Comparison of ENCODE assay signal across 16 cellular contexts in genomic region chr12:85804663-85805062, GRCh38. TPM values are rescaled to one million over a fixed set of nuclear protein-coding genes. Genes with fewer than 3 reads are reported as not detected.
DNase-seq lines count a peak whose midpoint lies in the region; ATAC-seq and TF ChIP-seq lines count a peak whose summit lies in the region.
"Had no signal": no experiment of that assay in that cellular context is flagged by ENCODE, and none has a peak within 500 bp of the region (broad histone marks: within the 10 kb centered on the region; RNA-seq: fewer than 3 reads in every experiment).

No MANE protein-coding gene starts in this region.

- H3K9me3 Mint-ChIP-seq in CD14-positive monocyte, result peaks cover 0 to 4% (median 0%) of the 10 kb centered on the region in 7 donors
- H3K9me3 Mint-ChIP-seq: activated CD4-positive, alpha-beta T cell treated with anti-CD3 and anti-CD28 coated beads, Interleukin-2, amount 10 ng/mL, durations not matched to agents 24 days and 14 days; stimulated activated naive CD8-positive, alpha-beta T cell treated with anti-CD3 and anti-CD28 coated beads, Interleukin-15, Interleukin-2, amounts not matched to agents 100 ng/mL and 50 ng/mL, for 24 hours had no signal

- H3K4me3 Mint-ChIP-seq in CD14-positive monocyte, result no peak overlapping the region
- H3K4me3 Mint-ChIP-seq: activated CD4-positive, alpha-beta T cell treated with anti-CD3 and anti-CD28 coated beads, Interleukin-2, amount 10 ng/mL, durations not matched to agents 24 days and 14 days; CD4-positive, CD25-positive, alpha-beta regulatory T cell; stimulated activated naive CD8-positive, alpha-beta T cell treated with anti-CD3 and anti-CD28 coated beads, Interleukin-15, Interleukin-2, amounts not matched to agents 100 ng/mL and 50 ng/mL, for 24 hours had no signal

- H3K36me3 ChIP-seq in esophagus squamous epithelium, result peaks cover 0 to 9% (median 0%) of the 10 kb centered on the region in 3 donors
- no peaks in the 10 kb centered on the region for H3K36me3 ChIP-seq in skeletal muscle satellite cell (ENCODE audit: insufficient read depth, low read length)
- H3K36me3 ChIP-seq in HAP-1 (replicated peaks), result no peaks in the 10 kb centered on the region
- H3K36me3 ChIP-seq: right atrium auricular region had no signal

- no peak overlapping the region for H3K27ac Mint-ChIP-seq in CD14-positive monocyte
- H3K27ac Mint-ChIP-seq: activated CD4-positive, alpha-beta T cell treated with anti-CD3 and anti-CD28 coated beads, Interleukin-2, amount 10 ng/mL, durations not matched to agents 24 days and 14 days; CD4-positive, CD25-positive, alpha-beta regulatory T cell; stimulated activated naive CD8-positive, alpha-beta T cell treated with anti-CD3 and anti-CD28 coated beads, Interleukin-15, Interleukin-2, amounts not matched to agents 100 ng/mL and 50 ng/mL, for 24 hours had no signal

- H3K4me1 ChIP-seq in esophagus squamous epithelium (peaks cover 0 to 37% (median 14%) of the 10 kb centered on the region in 3 donors), skeletal muscle satellite cell (ENCODE audit: control insufficient read depth, insufficient read depth, low read length) (peaks cover 35% of the 10 kb centered on the region), HAP-1 (no peaks in the 10 kb centered on the region)
- H3K4me1 ChIP-seq: right atrium auricular region had no signal

- no peaks in the 10 kb centered on the region for H3K27me3 Mint-ChIP-seq in CD14-positive monocyte (ENCODE audit: low read depth in 3 of 3)
- H3K27me3 Mint-ChIP-seq: activated CD4-positive, alpha-beta T cell treated with anti-CD3 and anti-CD28 coated beads, Interleukin-2, amount 10 ng/mL, durations not matched to agents 24 days and 14 days; CD4-positive, CD25-positive, alpha-beta regulatory T cell; stimulated activated naive CD8-positive, alpha-beta T cell treated with anti-CD3 and anti-CD28 coated beads, Interleukin-15, Interleukin-2, amounts not matched to agents 100 ng/mL and 50 ng/mL, for 24 hours had no signal

- DNase-seq in RKO (ENCODE audit: low spot score) (peak; percentile 19), esophagus squamous epithelium (lab: John Stamatoyannopoulos, UW) (no peak), HAP-1 (ENCODE audit: low spot score in 2 of 2) (no peak), CD14-positive monocyte (ENCODE audit: low spot score) (no peak), sciatic nerve (ENCODE audit: low spot score) (no peak)
- DNase-seq: activated CD4-positive, alpha-beta T cell treated with anti-CD3 and anti-CD28 coated beads, Interleukin-2, amount 10 ng/mL, durations not matched to agents 24 days and 14 days; amniotic stem cell; CD4-positive, CD25-positive, alpha-beta regulatory T cell; NCI-H1092; NCI-H524; T-helper 9 cell had no signal

- H3K4me2 ChIP-seq in skeletal muscle satellite cell (ENCODE audit: low read length), result peak overlapping the region; percentile 76

- peaks cover 9% of the 10 kb centered on the region for H3K4me1 Mint-ChIP-seq in CD14-positive monocyte
- H3K4me1 Mint-ChIP-seq: activated CD4-positive, alpha-beta T cell treated with anti-CD3 and anti-CD28 coated beads, Interleukin-2, amount 10 ng/mL, durations not matched to agents 24 days and 14 days; CD4-positive, CD25-positive, alpha-beta regulatory T cell had no signal

- H3K4me3 ChIP-seq in esophagus squamous epithelium (peak overlapping the region in 2 of 4 donors; percentile 4 to 37), skeletal muscle satellite cell (ENCODE audit: low read length) (peak overlapping the region; percentile 39), HAP-1 (no peak overlapping the region)

- no peaks in the 10 kb centered on the region for H3K36me3 Mint-ChIP-seq in CD14-positive monocyte
- H3K36me3 Mint-ChIP-seq: CD4-positive, CD25-positive, alpha-beta regulatory T cell had no signal

- in situ Hi-C loops in HAP-1 (cut with MboI; ENCODE audit: low sequenced_read_pairs), result no loop called here

- TF ChIP-seq CTCF in esophagus squamous epithelium (IDR thresholded peaks at IDR 0.05) (no peak), CD14-positive monocyte (IDR thresholded peaks at IDR 0.05) (no peak)

- TF ChIP-seq POLR2A in esophagus squamous epithelium (IDR thresholded peaks at IDR 0.05), result no peak

- no peaks in the 10 kb centered on the region for H3K9me3 ChIP-seq in esophagus squamous epithelium
- no peaks in the 10 kb centered on the region for H3K9me3 ChIP-seq in skeletal muscle satellite cell (replicated peaks; ENCODE audit: low read length)
- H3K9me3 ChIP-seq in HAP-1, result no peaks in the 10 kb centered on the region
- H3K9me3 ChIP-seq: right atrium auricular region had no signal

- intact Hi-C loops in esophagus squamous epithelium (cut with DNase I) (no loop called here), CD14-positive monocyte (cut with micrococcal nuclease) (no loop called here), sciatic nerve (cut with DNase I) (no loop called here)

- H3K27me3 ChIP-seq in esophagus squamous epithelium (no peaks in the 10 kb centered on the region), skeletal muscle satellite cell (ENCODE audit: control insufficient read depth, insufficient read depth, low read length) (no peaks in the 10 kb centered on the region), HAP-1 (ENCODE audit: low read depth) (peaks cover 3% of the 10 kb centered on the region; the same call in 1 of the 2 replicates)
- H3K27me3 ChIP-seq: right atrium auricular region had no signal

- H3K9ac ChIP-seq in skeletal muscle satellite cell (ENCODE audit: low read depth, low read length), result no peak overlapping the region

- H3K27ac ChIP-seq in esophagus squamous epithelium, result peak overlapping the region; percentile 61 to 78 (median 66)

- ATAC-seq in GM18868 (IDR thresholded peaks at IDR 0.05; ENCODE audit: unreplicated experiment) (peak; percentile 69), sciatic nerve (no peak)

- WGBS in esophagus squamous epithelium, 2 donors, result 23 to 33% methylated on average over 3 of the region's 3 CpGs

RNA-seq across cellular contexts. Expression of gene RASSF9, which starts 31.5 kb away (rescaled TPM):
- total RNA-seq in esophagus squamous epithelium (10 to 100 TPM in 1 of 4 donors, 1 to 10 TPM in 3; 2.5 to 17.4 (median 4.4) TPM), sciatic nerve (8.5 TPM)
- total RNA-seq in skeletal muscle satellite cell (2012; rRNA removed), result under 0.01 and 0.25 TPM in 2 replicates
- polyA plus RNA-seq in CD14-positive monocyte, result not detected
- total RNA-seq: activated CD4-positive, alpha-beta T cell treated with anti-CD3 and anti-CD28 coated beads, Interleukin-2, amount 10 ng/mL, durations not matched to agents 24 days and 14 days; CD4-positive, CD25-positive, alpha-beta regulatory T cell; RPMI7951 had no signal
- polyA plus RNA-seq: CD4-positive, CD25-positive, alpha-beta regulatory T cell had no signal
